24 cellular contexts compared by ENCODE assay signal in the genomic region with DNA sequence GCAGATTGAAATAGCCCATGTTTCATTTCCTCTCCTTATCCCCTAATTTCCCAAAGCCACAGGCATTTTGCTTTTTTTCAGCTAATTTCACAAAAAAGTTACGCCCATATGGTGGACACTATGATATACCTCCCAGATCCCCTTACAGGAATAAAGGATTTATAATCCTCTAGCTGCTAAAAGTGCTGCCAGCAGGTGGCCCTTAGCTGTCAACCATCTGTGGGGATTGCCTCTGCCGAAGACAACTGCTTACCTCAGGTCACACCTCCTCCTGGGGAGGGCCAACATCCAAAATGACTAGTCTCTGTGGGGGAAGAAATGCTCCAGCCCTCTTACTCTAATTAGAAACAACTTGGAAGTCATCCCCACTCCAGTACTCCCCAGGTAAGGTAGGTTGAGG.
DNase-seq lines count a peak whose midpoint lies in the region; ATAC-seq and TF ChIP-seq lines count a peak whose summit lies in the region.
"Had no signal": no experiment of that assay in that cellular context is flagged by ENCODE, and none has a peak within 500 bp of the region (broad histone marks: within the 10 kb centered on the region; RNA-seq: fewer than 3 reads in every experiment).

No MANE protein-coding gene starts in this region.

- TF ChIP-seq CTCF in GM12865 (IDR thresholded peaks at IDR 0.05; ENCODE audit: insufficient read depth, low read depth, low read length, missing control alignments) = no peak
- TF ChIP-seq CTCF in WTC11 (IDR thresholded peaks at IDR 0.05) = no peak

- H3K4me3 ChIP-seq in GM12865 (ENCODE audit: low read depth, low read length) = no peak overlapping the region
- H3K4me3 ChIP-seq: body of pancreas, GM12878, HAP-1, PC-9, SJSA1, transverse colon had no signal

- peak; percentile 13 for DNase-seq in GM12865 (ENCODE audit: low read depth)
- DNase-seq in HT-29 (ENCODE audit: low spot score) = peak; percentile 7
- DNase-seq in WTC11 (ENCODE audit: low spot score) = no peak
- DNase-seq in kidney tubule cell (ENCODE audit: low spot score) = peak; percentile 23
- DNase-seq in activated T-cell treated with anti-CD3 and anti-CD28 coated beads, Interleukin-2, amount 50 U/mL, for 72 hours = no peak
- no peak for DNase-seq in head of caudate nucleus
- no peak for DNase-seq in stimulated activated CD4-positive, alpha-beta T cell treated with anti-CD3 and anti-CD28 coated beads, Interleukin-4, amount 100 ng/mL, for 24 hours
- DNase-seq: activated CD4-positive, alpha-beta memory T cell treated with anti-CD3 and anti-CD28 coated beads, Interleukin-2, amount 10 ng/mL, durations not matched to agents 7 days and 5 days; activated T-cell treated with anti-CD3 and anti-CD28 coated beads, Interleukin-2, amount 50 U/mL, for 48 hours; body of pancreas; cortex of kidney; IMR-90; islet precursor cell; naive thymus-derived CD4-positive, alpha-beta T cell; NCI-H1930; PC-9; stimulated activated naive CD8-positive, alpha-beta T cell treated with anti-CD3 and anti-CD28 coated beads, Interleukin-15, amount 100 ng/mL, for 72 hours; T-helper 2 cell; transverse colon had no signal

- H3K9me3 Mint-ChIP-seq in WTC11 = no peaks in the 10 kb centered on the region
- H3K9me3 Mint-ChIP-seq in activated T-cell treated with anti-CD3 and anti-CD28 coated beads, Interleukin-2, amount 50 U/mL, for 72 hours = peaks cover 0 to 2% of the 10 kb centered on the region in 2 donors
- H3K9me3 Mint-ChIP-seq: activated CD4-positive, alpha-beta memory T cell treated with anti-CD3 and anti-CD28 coated beads, Interleukin-2, amount 10 ng/mL, durations not matched to agents 7 days and 5 days; naive thymus-derived CD4-positive, alpha-beta T cell; stimulated activated naive CD8-positive, alpha-beta T cell treated with anti-CD3 and anti-CD28 coated beads, Interleukin-15, amount 100 ng/mL, for 72 hours had no signal

- H3K4me3 Mint-ChIP-seq in WTC11 = no peak overlapping the region
- H3K4me3 Mint-ChIP-seq in activated T-cell treated with anti-CD3 and anti-CD28 coated beads, Interleukin-2, amount 50 U/mL, for 72 hours = no peak overlapping the region
- H3K4me3 Mint-ChIP-seq: activated CD4-positive, alpha-beta memory T cell treated with anti-CD3 and anti-CD28 coated beads, Interleukin-2, amount 10 ng/mL, durations not matched to agents 7 days and 5 days; activated naive CD8-positive, alpha-beta T cell; B cell; naive thymus-derived CD4-positive, alpha-beta T cell; stimulated activated naive CD8-positive, alpha-beta T cell treated with anti-CD3 and anti-CD28 coated beads, Interleukin-15, amount 100 ng/mL, for 72 hours had no signal

- peak; percentile 34; the same call in 1 of the 2 replicates for ATAC-seq in WTC11
- ATAC-seq in activated T-cell treated with anti-CD3 and anti-CD28 coated beads, Interleukin-2, amount 50 U/mL, for 72 hours (replicated peaks in 1 of 2) = no peak
- ATAC-seq: body of pancreas; GM12878; naive thymus-derived CD4-positive, alpha-beta T cell; stimulated activated naive CD8-positive, alpha-beta T cell treated with anti-CD3 and anti-CD28 coated beads, Interleukin-15, amount 100 ng/mL, for 72 hours had no signal

- no peaks in the 10 kb centered on the region for H3K36me3 Mint-ChIP-seq in WTC11
- no peaks in the 10 kb centered on the region for H3K36me3 Mint-ChIP-seq in activated T-cell treated with anti-CD3 and anti-CD28 coated beads, Interleukin-2, amount 50 U/mL, for 72 hours (ENCODE audit: insufficient read depth in 2 of 2)
- H3K36me3 Mint-ChIP-seq: activated naive CD8-positive, alpha-beta T cell; naive thymus-derived CD4-positive, alpha-beta T cell had no signal

- CTCF ChIA-PET in WTC11 (lab: Charles Lee) = interaction anchor here (0.9 to 1.7 kb wide), 4 partner anchors 23 to 286 kb away, joined by 3 to 6 read pairs (median 4); no protein-coding TSS in a partner anchor

- H3K4me1 Mint-ChIP-seq in WTC11 = peaks cover 16% of the 10 kb centered on the region
- no peaks in the 10 kb centered on the region for H3K4me1 Mint-ChIP-seq in activated T-cell treated with anti-CD3 and anti-CD28 coated beads, Interleukin-2, amount 50 U/mL, for 72 hours (ENCODE audit: low read depth)
- H3K4me1 Mint-ChIP-seq: activated CD4-positive, alpha-beta memory T cell treated with anti-CD3 and anti-CD28 coated beads, Interleukin-2, amount 10 ng/mL, durations not matched to agents 7 days and 5 days; B cell; naive thymus-derived CD4-positive, alpha-beta T cell; stimulated activated naive CD8-positive, alpha-beta T cell treated with anti-CD3 and anti-CD28 coated beads, Interleukin-15, amount 100 ng/mL, for 72 hours had no signal

- no peak overlapping the region for H3K27ac Mint-ChIP-seq in WTC11
- no peak overlapping the region for H3K27ac Mint-ChIP-seq in activated T-cell treated with anti-CD3 and anti-CD28 coated beads, Interleukin-2, amount 50 U/mL, for 72 hours
- H3K27ac Mint-ChIP-seq: activated CD4-positive, alpha-beta memory T cell treated with anti-CD3 and anti-CD28 coated beads, Interleukin-2, amount 10 ng/mL, durations not matched to agents 7 days and 5 days; activated naive CD8-positive, alpha-beta T cell; B cell; naive thymus-derived CD4-positive, alpha-beta T cell had no signal

- no peaks in the 10 kb centered on the region for H3K27me3 Mint-ChIP-seq in WTC11 (ENCODE audit: low read depth)
- H3K27me3 Mint-ChIP-seq in activated T-cell treated with anti-CD3 and anti-CD28 coated beads, Interleukin-2, amount 50 U/mL, for 72 hours (ENCODE audit: low read depth) = peaks cover 37% of the 10 kb centered on the region
- H3K27me3 Mint-ChIP-seq: activated CD4-positive, alpha-beta memory T cell treated with anti-CD3 and anti-CD28 coated beads, Interleukin-2, amount 10 ng/mL, durations not matched to agents 7 days and 5 days had no signal

- POLR2A ChIA-PET in WTC11 (lab: Charles Lee) = no interaction called here

- intact Hi-C loops in head of caudate nucleus (cut with DNase I) = loop anchor here (10.0 kb wide), 1 partner anchor 240 kb away; no protein-coding TSS in a partner anchor

TF ChIP-seq in WTC11, 78 proteins besides CTCF, POLR2A, EP300 and RAD21 (continues in another document):
- TF ChIP-seq MXD4 (CRISPR knock-in tag; IDR thresholded peaks at IDR 0.05; ENCODE audit: borderline replicate concordance) (no peak), HMGA2 (CRISPR knock-in tag; IDR thresholded peaks at IDR 0.05) (no peak), MYBL2 (CRISPR knock-in tag; IDR thresholded peaks at IDR 0.05) (no peak), ZNF425 (CRISPR knock-in tag; conservative IDR thresholded peaks at IDR 0.05) (no peak), NFE2L1 (CRISPR knock-in tag; IDR thresholded peaks at IDR 0.05) (no peak)
- TF ChIP-seq, protein P1, sequence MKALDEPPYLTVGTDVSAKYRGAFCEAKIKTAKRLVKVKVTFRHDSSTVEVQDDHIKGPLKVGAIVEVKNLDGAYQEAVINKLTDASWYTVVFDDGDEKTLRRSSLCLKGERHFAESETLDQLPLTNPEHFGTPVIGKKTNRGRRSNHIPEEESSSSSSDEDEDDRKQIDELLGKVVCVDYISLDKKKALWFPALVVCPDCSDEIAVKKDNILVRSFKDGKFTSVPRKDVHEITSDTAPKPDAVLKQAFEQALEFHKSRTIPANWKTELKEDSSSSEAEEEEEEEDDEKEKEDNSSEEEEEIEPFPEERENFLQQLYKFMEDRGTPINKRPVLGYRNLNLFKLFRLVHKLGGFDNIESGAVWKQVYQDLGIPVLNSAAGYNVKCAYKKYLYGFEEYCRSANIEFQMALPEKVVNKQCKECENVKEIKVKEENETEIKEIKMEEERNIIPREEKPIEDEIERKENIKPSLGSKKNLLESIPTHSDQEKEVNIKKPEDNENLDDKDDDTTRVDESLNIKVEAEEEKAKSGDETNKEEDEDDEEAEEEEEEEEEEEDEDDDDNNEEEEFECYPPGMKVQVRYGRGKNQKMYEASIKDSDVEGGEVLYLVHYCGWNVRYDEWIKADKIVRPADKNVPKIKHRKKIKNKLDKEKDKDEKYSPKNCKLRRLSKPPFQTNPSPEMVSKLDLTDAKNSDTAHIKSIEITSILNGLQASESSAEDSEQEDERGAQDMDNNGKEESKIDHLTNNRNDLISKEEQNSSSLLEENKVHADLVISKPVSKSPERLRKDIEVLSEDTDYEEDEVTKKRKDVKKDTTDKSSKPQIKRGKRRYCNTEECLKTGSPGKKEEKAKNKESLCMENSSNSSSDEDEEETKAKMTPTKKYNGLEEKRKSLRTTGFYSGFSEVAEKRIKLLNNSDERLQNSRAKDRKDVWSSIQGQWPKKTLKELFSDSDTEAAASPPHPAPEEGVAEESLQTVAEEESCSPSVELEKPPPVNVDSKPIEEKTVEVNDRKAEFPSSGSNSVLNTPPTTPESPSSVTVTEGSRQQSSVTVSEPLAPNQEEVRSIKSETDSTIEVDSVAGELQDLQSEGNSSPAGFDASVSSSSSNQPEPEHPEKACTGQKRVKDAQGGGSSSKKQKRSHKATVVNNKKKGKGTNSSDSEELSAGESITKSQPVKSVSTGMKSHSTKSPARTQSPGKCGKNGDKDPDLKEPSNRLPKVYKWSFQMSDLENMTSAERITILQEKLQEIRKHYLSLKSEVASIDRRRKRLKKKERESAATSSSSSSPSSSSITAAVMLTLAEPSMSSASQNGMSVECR (CRISPR knock-in tag; IDR thresholded peaks at IDR 0.05; ENCODE audit: borderline replicate concordance) = no peak
- TF ChIP-seq, protein P2, sequence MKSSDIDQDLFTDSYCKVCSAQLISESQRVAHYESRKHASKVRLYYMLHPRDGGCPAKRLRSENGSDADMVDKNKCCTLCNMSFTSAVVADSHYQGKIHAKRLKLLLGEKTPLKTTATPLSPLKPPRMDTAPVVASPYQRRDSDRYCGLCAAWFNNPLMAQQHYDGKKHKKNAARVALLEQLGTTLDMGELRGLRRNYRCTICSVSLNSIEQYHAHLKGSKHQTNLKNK (CRISPR knock-in tag; IDR thresholded peaks at IDR 0.05) = no peak

Comparison
In these comparisons a context has a peak if more than half of its experiments do, and no peak if none do; other contexts are left out.
1. DNase-seq: peak in GM12865 (single experiment), HT-29 (single experiment) and kidney tubule cell (single experiment); none in WTC11 (single experiment), activated T-cell treated with anti-CD3 and anti-CD28 coated beads, Interleukin-2, amount 50 U/mL, for 72 hours (0 of 2), head of caudate nucleus (0 of 42) and stimulated activated CD4-positive, alpha-beta T cell treated with anti-CD3 and anti-CD28 coated beads, Interleukin-4, amount 100 ng/mL, for 24 hours (single experiment).